In genomic region chr1:154178006-154178405, GRCh38 we compare ENCODE assay signal across 11 cellular contexts. TPM values are rescaled to one million over a fixed set of nuclear protein-coding genes. Genes with fewer than 3 reads are reported as not detected.
DNase-seq lines count a peak whose midpoint lies in the region; ATAC-seq and TF ChIP-seq lines count a peak whose summit lies in the region.
"Had no signal": no experiment of that assay in that cellular context is flagged by ENCODE, and none has a peak within 500 bp of the region (broad histone marks: within the 10 kb centered on the region; RNA-seq: fewer than 3 reads in every experiment).

No MANE protein-coding gene starts in this region.

- TF ChIP-seq POLR2A in spleen (IDR thresholded peaks at IDR 0.05), result no peak

- no peaks in the 10 kb centered on the region for H3K9me3 Mint-ChIP-seq in endodermal cell

- H3K9ac ChIP-seq in endodermal cell (ENCODE audit: extremely low read depth, low read length, poor library complexity, severe bottlenecking), result no peak overlapping the region

- no peaks in the 10 kb centered on the region for H3K27me3 Mint-ChIP-seq in endodermal cell (ENCODE audit: insufficient read depth)

- 80% methylated on average over 2 of the region's 2 CpGs; no CpG with 5 or more reads in 1 of the 2 experiments for WGBS in endodermal cell (ENCODE audit: insufficient coverage in 1 of 2, insufficient read length in 1 of 2), 2 experiments
- WGBS in spleen, 5 donors, result 16 to 28% (median 21%) methylated on average over 2 of the region's 2 CpGs

- TF ChIP-seq CTCF in WERI-Rb-1 (IDR thresholded peaks at IDR 0.05; ENCODE audit: low read depth, low read length) (no peak), endodermal cell (conservative IDR thresholded peaks at IDR 0.05) (no peak), spleen (IDR thresholded peaks at IDR 0.05 in 8 of 11, conservative IDR thresholded peaks at IDR 0.05 in 3 of 11) (no peak), upper lobe of right lung (IDR thresholded peaks at IDR 0.05) (no peak)

- peaks cover 51% of the 10 kb centered on the region for H3K36me3 Mint-ChIP-seq in endodermal cell (ENCODE audit: low read depth)

- H3K27me3 ChIP-seq in WERI-Rb-1 (ENCODE audit: insufficient read depth, low read depth, severe bottlenecking) (no peaks in the 10 kb centered on the region), endodermal cell (ENCODE audit: control insufficient read depth, insufficient read depth, low read length, poor library complexity, severe bottlenecking) (no peaks in the 10 kb centered on the region), spleen (replicated peaks in 1 of 7) (no peaks in the 10 kb centered on the region), upper lobe of right lung (no peaks in the 10 kb centered on the region)
- H3K27me3 ChIP-seq: brain microvascular endothelial cell had no signal

- peak overlapping the region; percentile 97 for H3K4me3 Mint-ChIP-seq in endodermal cell

- intact Hi-C loops in spleen (cut with DNase I; ENCODE audit: low total_unique reads), result no loop called here
- intact Hi-C loops in upper lobe of right lung (cut with DNase I), result no loop called here

- H3K4me3 ChIP-seq in WERI-Rb-1 (ENCODE audit: low read depth, low read length) (no peak overlapping the region), endodermal cell (ENCODE audit: low read length) (peak overlapping the region; percentile 97), spleen (peak overlapping the region in 1 of 8 donors; percentile 93), upper lobe of right lung (no peak overlapping the region)

- peak overlapping the region; percentile 86 for H3K27ac Mint-ChIP-seq in endodermal cell

- H3K9me3 ChIP-seq in WERI-Rb-1 (ENCODE audit: severe bottlenecking) (no peaks in the 10 kb centered on the region), endodermal cell (ENCODE audit: control insufficient read depth, low read length) (no peaks in the 10 kb centered on the region), spleen (no peaks in the 10 kb centered on the region), upper lobe of right lung (no peaks in the 10 kb centered on the region)

- DNase-seq in DMS 273 (lab: John Stamatoyannopoulos, UW; ENCODE audit: unreplicated experiment) (peak; percentile 17), DMS 273 treated with DMSO at 0.1 percent for 48 hours (lab: John Stamatoyannopoulos, UW) (no peak), WERI-Rb-1 (no peak), endodermal cell (no peak), spleen (no peak), HuH-7.5 (ENCODE audit: low spot score) (no peak), upper lobe of right lung (no peak)
- DNase-seq: brain microvascular endothelial cell, kidney, NCI-H1105 treated with DMSO at 0.1 percent for 48 hours had no signal

- no peak for ATAC-seq in upper lobe of right lung
- ATAC-seq in HG03439 (IDR thresholded peaks at IDR 0.05; ENCODE audit: unreplicated experiment), result no peak

- H3K36me3 ChIP-seq in WERI-Rb-1 (peaks cover 75% of the 10 kb centered on the region), endodermal cell (ENCODE audit: control insufficient read depth, insufficient read depth, low read length) (peaks cover 47% of the 10 kb centered on the region), spleen (peaks cover 0 to 71% (median 33%) of the 10 kb centered on the region in 6 donors), upper lobe of right lung (peaks cover 37% of the 10 kb centered on the region)

- H3K4me1 Mint-ChIP-seq in endodermal cell, result peaks cover 46% of the 10 kb centered on the region

- H3K4me1 ChIP-seq in endodermal cell (ENCODE audit: control insufficient read depth, insufficient read depth, low read length) (peaks cover 5% of the 10 kb centered on the region), spleen (peaks cover 63 to 87% (median 73%) of the 10 kb centered on the region in 6 donors), upper lobe of right lung (peaks cover 70% of the 10 kb centered on the region)

- H3K27ac ChIP-seq in WERI-Rb-1, result peak overlapping the region; percentile 2
- H3K27ac ChIP-seq in endodermal cell (ENCODE audit: low read depth, low read length), result no peak overlapping the region
- H3K27ac ChIP-seq in spleen, result peak overlapping the region in 7 of 8 donors; percentile 44 to 99 (median 97)
- H3K27ac ChIP-seq in upper lobe of right lung, result no peak overlapping the region
- H3K27ac ChIP-seq: brain microvascular endothelial cell had no signal

RNA-seq across cellular contexts. Expression of gene TPM3, which starts 13.9 kb away (rescaled TPM):
- total RNA-seq in endodermal cell (100 to 1,000 TPM; 597 to 679 TPM), spleen (100 to 1,000 TPM; 383 to 596 (median 456) TPM), upper lobe of right lung (326 TPM)
- 357 TPM for polyA plus RNA-seq in endodermal cell (2013, experiment 1 of 2)
- 371 TPM for polyA plus RNA-seq in endodermal cell (2013, experiment 2 of 2)
- polyA plus RNA-seq in spleen, result 100 to 1,000 TPM; 221 to 315 (median 240) TPM

RNA-seq across cellular contexts. Expression of gene NUP210L, which starts 23.1 kb away (rescaled TPM):
- total RNA-seq in endodermal cell (under 1 TPM; 0.07 to 0.11 TPM), spleen (under 1 TPM in 5 of 7 donors, not detected in 2; 0.06 to 0.34 (median 0.10) TPM), upper lobe of right lung (2.1 TPM)
- polyA plus RNA-seq in endodermal cell (2013, experiment 1 of 2), result not detected
- not detected for polyA plus RNA-seq in endodermal cell (2013, experiment 2 of 2)
- polyA plus RNA-seq in spleen, result under 1 TPM in 1 of 3 donors, not detected in 2; 0.02 TPM

RNA-seq across cellular contexts. Expression of gene CFAP141, which starts 28.1 kb away (rescaled TPM):
- total RNA-seq in endodermal cell (not detected), spleen (not detected), upper lobe of right lung (not detected)
- polyA plus RNA-seq in endodermal cell (2013, experiment 1 of 2), result not detected
- polyA plus RNA-seq in endodermal cell (2013, experiment 2 of 2), result not detected
- polyA plus RNA-seq in spleen, result not detected
- total RNA-seq: kidney had no signal

RNA-seq across cellular contexts. Expression of gene UBAP2L, which starts 42.7 kb away (rescaled TPM):
- total RNA-seq in endodermal cell (100 to 1,000 TPM; 198 to 224 TPM), spleen (100 to 1,000 TPM in 5 of 7 donors, 10 to 100 TPM in 2; 89.5 to 156 (median 134) TPM), upper lobe of right lung (156 TPM)
- polyA plus RNA-seq in endodermal cell (2013, experiment 1 of 2), result 144 TPM
- 132 TPM for polyA plus RNA-seq in endodermal cell (2013, experiment 2 of 2)
- polyA plus RNA-seq in spleen, result 10 to 100 TPM; 36.8 to 58.0 (median 44.4) TPM

Comparison
In these comparisons a context has a peak if more than half of its experiments do, and no peak if none do; other contexts are left out.
1. H3K27ac ChIP-seq: peak in WERI-Rb-1 (single experiment) and spleen (7 of 8); none in endodermal cell (single experiment) and upper lobe of right lung (single experiment).